In the genomic region with DNA sequence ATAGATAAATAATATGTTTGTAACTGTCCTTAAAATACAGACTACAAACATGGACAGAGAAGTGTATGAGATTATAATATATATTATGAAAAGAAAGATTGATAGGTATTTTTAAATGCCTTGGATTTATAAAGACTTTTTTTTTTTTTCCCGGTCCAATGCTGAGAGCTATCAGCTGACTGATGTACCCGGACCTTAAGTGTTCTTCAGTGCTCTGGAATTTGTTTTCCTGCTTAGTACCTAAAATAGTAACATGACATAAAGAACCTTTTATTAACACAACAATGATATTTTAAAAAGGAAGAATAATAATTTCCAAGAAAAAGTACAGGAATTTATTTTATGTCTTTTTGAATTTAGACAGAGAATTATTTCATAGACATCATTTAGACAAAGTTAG, we compare ENCODE assay signal across 10 cellular contexts.
"Had no signal": no experiment of that assay in that cellular context is flagged by ENCODE, and none has a peak within 500 bp of the region (broad histone marks: within the 10 kb centered on the region; RNA-seq: fewer than 3 reads in every experiment).

No MANE protein-coding gene starts in this region.

- ATAC-seq: HCT116, HepG2, K562 had no signal

- H3K27ac ChIP-seq: GM23248, HL-60 had no signal

- DNase-seq: GM23248, GOT3, H7, HFFc6, IMR-90 had no signal

- H3K36me3 ChIP-seq: HAP-1 had no signal

- H3K4me3 Mint-ChIP-seq: HFFc6 had no signal

- H3K4me3 ChIP-seq: GM23248, HAP-1, K562 had no signal

- H3K27ac Mint-ChIP-seq: HFFc6 had no signal
